ENCODE assay signal across 2 cellular contexts in the genomic region with DNA sequence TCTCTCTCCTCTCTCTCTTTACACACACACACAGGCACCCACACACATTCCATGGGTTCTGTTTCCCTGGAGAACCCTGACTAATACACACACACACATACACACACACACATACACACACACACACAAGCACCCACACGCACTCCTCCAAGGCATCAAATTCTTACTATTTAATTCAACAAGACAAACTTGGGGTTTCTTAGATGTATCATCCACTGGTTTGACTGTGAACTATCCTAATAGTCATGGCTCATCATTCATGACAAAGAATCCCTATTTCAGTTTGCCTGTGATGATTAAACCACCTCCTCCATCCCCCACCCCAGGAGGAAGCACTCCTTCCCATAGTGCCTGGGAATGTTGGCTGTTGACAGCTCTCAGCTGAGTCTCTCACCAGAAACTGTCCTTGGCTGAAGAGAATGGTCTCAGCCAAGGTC.
TF ChIP-seq lines count a peak whose summit lies in the region.

No MANE protein-coding gene starts in this region.

TF ChIP-seq in K562, 482 proteins besides CTCF, POLR2A, EP300 and RAD21:
- TF ChIP-seq, protein P1, sequence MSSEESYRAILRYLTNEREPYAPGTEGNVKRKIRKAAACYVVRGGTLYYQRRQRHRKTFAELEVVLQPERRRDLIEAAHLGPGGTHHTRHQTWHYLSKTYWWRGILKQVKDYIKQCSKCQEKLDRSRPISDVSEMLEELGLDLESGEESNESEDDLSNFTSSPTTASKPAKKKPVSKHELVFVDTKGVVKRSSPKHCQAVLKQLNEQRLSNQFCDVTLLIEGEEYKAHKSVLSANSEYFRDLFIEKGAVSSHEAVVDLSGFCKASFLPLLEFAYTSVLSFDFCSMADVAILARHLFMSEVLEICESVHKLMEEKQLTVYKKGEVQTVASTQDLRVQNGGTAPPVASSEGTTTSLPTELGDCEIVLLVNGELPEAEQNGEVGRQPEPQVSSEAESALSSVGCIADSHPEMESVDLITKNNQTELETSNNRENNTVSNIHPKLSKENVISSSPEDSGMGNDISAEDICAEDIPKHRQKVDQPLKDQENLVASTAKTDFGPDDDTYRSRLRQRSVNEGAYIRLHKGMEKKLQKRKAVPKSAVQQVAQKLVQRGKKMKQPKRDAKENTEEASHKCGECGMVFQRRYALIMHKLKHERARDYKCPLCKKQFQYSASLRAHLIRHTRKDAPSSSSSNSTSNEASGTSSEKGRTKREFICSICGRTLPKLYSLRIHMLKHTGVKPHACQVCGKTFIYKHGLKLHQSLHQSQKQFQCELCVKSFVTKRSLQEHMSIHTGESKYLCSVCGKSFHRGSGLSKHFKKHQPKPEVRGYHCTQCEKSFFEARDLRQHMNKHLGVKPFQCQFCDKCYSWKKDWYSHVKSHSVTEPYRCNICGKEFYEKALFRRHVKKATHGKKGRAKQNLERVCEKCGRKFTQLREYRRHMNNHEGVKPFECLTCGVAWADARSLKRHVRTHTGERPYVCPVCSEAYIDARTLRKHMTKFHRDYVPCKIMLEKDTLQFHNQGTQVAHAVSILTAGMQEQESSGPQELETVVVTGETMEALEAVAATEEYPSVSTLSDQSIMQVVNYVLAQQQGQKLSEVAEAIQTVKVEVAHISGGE (CRISPR knock-in tag; IDR thresholded peaks at IDR 0.05): no peak
- 0 out of 2 replicates have a peak, but pooled peaks have one; percentile 5 for TF ChIP-seq EGR1 (conservative IDR thresholded peaks at IDR 0.05)
TF ChIP-seq in K562: peak in this region for 1.

TF ChIP-seq in HepG2, 621 proteins besides CTCF, POLR2A, EP300 and RAD21:
- TF ChIP-seq AGO1 (IDR thresholded peaks at IDR 0.05; ENCODE audit: low read depth, low read length, poor library complexity, severe bottlenecking): no peak
- TF ChIP-seq, protein P2, sequence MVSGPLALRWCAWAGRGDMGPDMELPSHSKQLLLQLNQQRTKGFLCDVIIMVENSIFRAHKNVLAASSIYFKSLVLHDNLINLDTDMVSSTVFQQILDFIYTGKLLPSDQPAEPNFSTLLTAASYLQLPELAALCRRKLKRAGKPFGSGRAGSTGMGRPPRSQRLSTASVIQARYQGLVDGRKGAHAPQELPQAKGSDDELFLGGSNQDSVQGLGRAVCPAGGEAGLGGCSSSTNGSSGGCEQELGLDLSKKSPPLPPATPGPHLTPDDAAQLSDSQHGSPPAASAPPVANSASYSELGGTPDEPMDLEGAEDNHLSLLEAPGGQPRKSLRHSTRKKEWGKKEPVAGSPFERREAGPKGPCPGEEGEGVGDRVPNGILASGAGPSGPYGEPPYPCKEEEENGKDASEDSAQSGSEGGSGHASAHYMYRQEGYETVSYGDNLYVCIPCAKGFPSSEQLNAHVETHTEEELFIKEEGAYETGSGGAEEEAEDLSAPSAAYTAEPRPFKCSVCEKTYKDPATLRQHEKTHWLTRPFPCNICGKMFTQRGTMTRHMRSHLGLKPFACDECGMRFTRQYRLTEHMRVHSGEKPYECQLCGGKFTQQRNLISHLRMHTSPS (CRISPR knock-in tag; IDR thresholded peaks at IDR 0.05; ENCODE audit: low read depth): no peak
- TF ChIP-seq ARID2 (CRISPR knock-in tag; IDR thresholded peaks at IDR 0.05; ENCODE audit: borderline replicate concordance): no peak
TF ChIP-seq in HepG2: peak in this region for 0.
